Comparison of ENCODE assay signal across 8 cellular contexts in the genomic region with DNA sequence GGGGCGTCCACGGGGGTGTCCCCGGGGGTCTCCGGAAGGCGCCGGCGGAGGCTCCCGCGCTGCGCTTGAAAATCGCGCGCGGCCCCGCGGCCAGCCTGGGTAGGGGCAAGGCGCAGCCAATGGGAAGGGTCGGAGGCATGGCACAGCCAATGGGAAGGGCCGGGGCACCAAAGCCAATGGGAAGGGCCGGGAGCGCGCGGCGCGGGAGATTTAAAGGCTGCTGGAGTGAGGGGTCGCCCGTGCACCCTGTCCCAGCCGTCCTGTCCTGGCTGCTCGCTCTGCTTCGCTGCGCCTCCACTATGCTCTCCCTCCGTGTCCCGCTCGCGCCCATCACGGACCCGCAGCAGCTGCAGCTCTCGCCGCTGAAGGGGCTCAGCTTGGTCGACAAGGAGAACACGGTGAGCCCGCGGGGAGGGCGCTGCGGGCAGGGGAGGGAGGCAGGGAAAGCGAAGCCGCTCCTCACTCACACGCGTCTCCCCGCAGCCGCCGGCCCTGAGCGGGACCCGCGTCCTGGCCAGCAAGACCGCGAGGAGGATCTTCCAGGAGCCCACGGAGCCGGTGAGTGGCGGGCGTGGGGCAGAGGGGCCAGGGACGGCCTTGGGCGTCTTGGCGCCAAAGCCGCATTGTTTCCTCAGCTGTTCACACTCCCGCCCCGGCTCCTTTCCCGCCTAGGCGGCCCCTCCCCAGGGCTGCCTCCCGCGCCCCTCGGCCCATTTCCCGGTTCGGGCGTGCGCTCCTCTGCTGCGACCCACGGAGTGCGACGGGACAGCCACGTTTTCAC. TPM values are rescaled to one million over a fixed set of nuclear protein-coding genes. Genes with fewer than 3 reads are reported as not detected.
DNase-seq lines count a peak whose midpoint lies in the region; ATAC-seq and TF ChIP-seq lines count a peak whose summit lies in the region.

RRM2 (plus strand) TSS at position 240 of the 781 bp plus-strand sequence; CDS start at position 300, 60 bp downstream.

- no peaks in the 10 kb centered on the region for H3K9me3 ChIP-seq in BE2C

- DNase-seq in BE2C (peak; percentile 99), GM19238 (ENCODE audit: insufficient read length, low spot score) (peak; percentile 93), NCI-H510A (lab: John Stamatoyannopoulos, UW) (peak; percentile 90), cerebellum (ENCODE audit: low spot score) (peak; percentile 100), kidney glomerular epithelial cell (lab: John Stamatoyannopoulos, UW) (peak; percentile 82)
- DNase-seq in activated CD4-positive, CD25-positive, alpha-beta regulatory T cell treated with anti-CD3 and anti-CD28 coated beads, Interleukin-2, amount 50 U/mL, for 72 hours, result peak; percentile 88
- DNase-seq in stimulated activated CD4-positive, alpha-beta T cell treated with anti-CD3 and anti-CD28 coated beads, Interleukin-15, amount 100 ng/mL, for 48 hours (ENCODE audit: low read depth in 2 of 2), result peak; percentile 93 to 94

- TF ChIP-seq CTCF in BE2C (IDR thresholded peaks at IDR 0.05; ENCODE audit: low read depth, low read length), result no peak

- H3K4me3 ChIP-seq in BE2C (ENCODE audit: low read depth, low read length), result peak within 1 kb of the TSS; percentile 88

- peak; percentile 60 for ATAC-seq in HG03439 (IDR thresholded peaks at IDR 0.05; ENCODE audit: unreplicated experiment)

- H3K36me3 ChIP-seq in BE2C, result peaks cover 37% of the 10 kb centered on the region

- no peaks in the 10 kb centered on the region for H3K27me3 ChIP-seq in BE2C

- no peaks in the 10 kb centered on the region; the same call in 1 of the 2 replicates for H3K4me1 ChIP-seq in BE2C

RNA-seq across cellular contexts. Expression of gene RRM2, which starts in this region (rescaled TPM):
- 13.0 TPM for polyA plus RNA-seq in BE2C (2012; ENCODE audit: insufficient read depth, insufficient read length, low read depth)
- total RNA-seq in cerebellum, result 18.6 TPM

Comparison
In these comparisons a context has a peak if more than half of its experiments do, and no peak if none do; other contexts are left out.
1. Peak in every context shown above with its lines: DNase-seq, ATAC-seq and H3K4me3 ChIP-seq.